In the genomic region with DNA sequence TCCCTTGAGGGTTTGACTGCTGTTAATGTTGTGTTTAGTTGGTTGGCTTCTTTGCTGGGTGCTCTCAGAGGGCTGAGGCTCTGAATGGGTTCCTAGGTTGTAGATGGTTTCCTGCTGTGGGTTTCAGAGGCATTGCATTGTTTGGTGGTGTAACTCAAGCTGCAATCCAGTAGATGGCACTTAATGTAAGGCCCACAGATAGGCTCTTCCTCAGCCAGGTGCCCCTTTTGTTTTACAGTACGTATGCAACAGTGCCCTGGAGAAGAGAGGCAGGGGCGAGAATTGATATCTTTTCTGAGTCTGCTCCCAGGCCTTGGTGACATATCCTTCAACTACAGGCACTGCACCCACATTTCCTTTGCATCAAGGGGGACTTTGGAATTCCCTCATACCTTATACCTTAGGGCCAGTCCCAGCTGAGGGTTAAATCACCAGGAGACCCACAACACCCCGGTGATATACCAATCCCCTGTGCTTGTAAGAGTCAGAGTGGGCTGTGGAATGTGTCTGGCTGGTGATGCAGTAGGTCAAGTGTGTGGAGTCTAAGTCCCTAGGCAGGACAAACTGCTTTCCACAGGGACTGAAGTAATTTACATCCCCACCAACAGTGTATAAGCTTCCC, we compare ENCODE assay signal across 8 cellular contexts. TPM values are rescaled to one million over a fixed set of nuclear protein-coding genes. Genes with fewer than 3 reads are reported as not detected.
DNase-seq lines count a peak whose midpoint lies in the region; ATAC-seq and TF ChIP-seq lines count a peak whose summit lies in the region.

No MANE protein-coding gene starts in this region.

- H3K27me3 ChIP-seq in A673 (replicated peaks; ENCODE audit: insufficient read depth, low read depth, low read length, poor library complexity) = no peaks in the 10 kb centered on the region
- H3K27me3 ChIP-seq in brain microvascular endothelial cell (replicated peaks) = no peaks in the 10 kb centered on the region
- H3K27me3 ChIP-seq in tibial artery = no peaks in the 10 kb centered on the region

- H3K36me3 ChIP-seq in A673 (ENCODE audit: insufficient read depth, low read length, poor library complexity, severe bottlenecking) = no peaks in the 10 kb centered on the region
- H3K36me3 ChIP-seq in brain microvascular endothelial cell (replicated peaks) = no peaks in the 10 kb centered on the region
- no peaks in the 10 kb centered on the region for H3K36me3 ChIP-seq in tibial artery

- DNase-seq in A673 (ENCODE audit: low spot score) (peak; percentile 87), NCI-H146 treated with DMSO at 0.1 percent for 48 hours (lab: John Stamatoyannopoulos, UW; ENCODE audit: unreplicated experiment) (peak; percentile 55), brain microvascular endothelial cell (no peak), tibial artery (no peak), DMS114 treated with DMSO at 0.1 percent for 48 hours (lab: John Stamatoyannopoulos, UW; ENCODE audit: unreplicated experiment) (no peak), DMS79 treated with DMSO at 0.1 percent for 48 hours (lab: John Stamatoyannopoulos, UW) (no peak)

- intact Hi-C loops in A673 (cut with micrococcal nuclease; ENCODE audit: unreplicated experiment) (loop anchor here (2.0 to 10.0 kb wide), 2 partner anchors 231 to 431 kb away; no protein-coding TSS in a partner anchor), tibial artery (cut with DNase I; ENCODE audit: low total_unique reads) (no loop called here)

- H3K4me3 ChIP-seq in A673 (ENCODE audit: low read depth, low read length, poor library complexity, severe bottlenecking) (peak overlapping the region; percentile 5), brain microvascular endothelial cell (ENCODE audit: low read depth, low read length) (no peak overlapping the region), tibial artery (no peak overlapping the region)

- TF ChIP-seq CTCF in A673 (conservative IDR thresholded peaks at IDR 0.05; ENCODE audit: low read depth, low read length) (peak; percentile 71), brain microvascular endothelial cell (IDR thresholded peaks at IDR 0.05; ENCODE audit: low read depth, low read length, missing control alignments) (peak; percentile 37), tibial artery (IDR thresholded peaks at IDR 0.05) (no peak)

- H3K27ac ChIP-seq in A673 (ENCODE audit: low read depth, low read length, poor library complexity, severe bottlenecking) (peak overlapping the region; percentile 65), brain microvascular endothelial cell (no peak overlapping the region), tibial artery (no peak overlapping the region)

- TSS peak; percentile 0 for BruUV-seq in A673 (replicated peaks; lab: Mats Ljungman, UMichigan)

- H3K9me3 ChIP-seq in A673 (ENCODE audit: low read depth, low read length, poor library complexity, severe bottlenecking) = no peaks in the 10 kb centered on the region
- H3K9me3 ChIP-seq in tibial artery = no peaks in the 10 kb centered on the region

- H3K4me1 ChIP-seq in A673 (ENCODE audit: insufficient read depth, low read length, poor library complexity, severe bottlenecking) (peaks cover 56% of the 10 kb centered on the region), tibial artery (no peaks in the 10 kb centered on the region)

- POLR2A ChIA-PET in A673 (lab: Charles Lee; ENCODE audit: low non-redundant PET) = no interaction called here

- in situ Hi-C loops in brain microvascular endothelial cell (cut with HindIII; ENCODE audit: low pct_ligation_motif_present, low sequenced_read_pairs) = no loop called here

- CTCF ChIA-PET in A673 (lab: Charles Lee) = interaction anchor here (1.0 kb wide), 1 partner anchor 623 kb away, joined by 3 read pairs; no protein-coding TSS in a partner anchor

- peak; percentile 65 for ATAC-seq in GM18508 (IDR thresholded peaks at IDR 0.05; ENCODE audit: insufficient read depth, unreplicated experiment)
- peak; percentile 86 for ATAC-seq in HG02798 (IDR thresholded peaks at IDR 0.05; ENCODE audit: poor library complexity, unreplicated experiment)

RNA-seq across cellular contexts. Expression of a gene that starts 7.0 kb away (rescaled TPM):
- 528 and 529 TPM in 2 replicates for total RNA-seq in A673 (2021)

Comparison
In these comparisons a context has a peak if more than half of its experiments do, and no peak if none do; other contexts are left out.
1. DNase-seq: peak in A673 (single experiment) and NCI-H146 treated with DMSO at 0.1 percent for 48 hours (single experiment); none in brain microvascular endothelial cell (single experiment), tibial artery (0 of 2), DMS114 treated with DMSO at 0.1 percent for 48 hours (single experiment) and DMS79 treated with DMSO at 0.1 percent for 48 hours (single experiment).
2. CTCF ChIP-seq: peak in A673 (single experiment) and brain microvascular endothelial cell (single experiment); none in tibial artery (0 of 2).